Comparison of ENCODE assay signal across 7 cellular contexts in genomic region chr19:17235618-17236413, GRCh38. TPM values are rescaled to one million over a fixed set of nuclear protein-coding genes. Genes with fewer than 3 reads are reported as not detected.
A peak's percentile ranks its signal among the peaks of the same experiment; 100 is the strongest.
DNase-seq lines count a peak whose midpoint lies in the region; ATAC-seq and TF ChIP-seq lines count a peak whose summit lies in the region.

No MANE protein-coding gene starts in this region.

- H3K27ac Mint-ChIP-seq in activated T-helper 2 cell treated with anti-CD3 and anti-CD28 coated beads, Interferon-gamma antibody, Interleukin-2, Interleukin-4, amounts not matched to agents 10 μg/mL and 5 μg/mL and 100 μg/mL, durations not matched to agents 14 hours and 24 hours and 36 hours = peak overlapping the region; percentile 58

- peak overlapping the region; percentile 76 for H3K4me3 Mint-ChIP-seq in activated T-helper 2 cell treated with anti-CD3 and anti-CD28 coated beads, Interferon-gamma antibody, Interleukin-2, Interleukin-4, amounts not matched to agents 10 μg/mL and 5 μg/mL and 100 μg/mL, durations not matched to agents 14 hours and 24 hours and 36 hours (ENCODE audit: low read depth)

- no peaks in the 10 kb centered on the region for H3F3A ChIP-seq in neural cell (ENCODE audit: insufficient read depth, low read length, poor library complexity, severe bottlenecking)

- intact Hi-C loops in activated T-helper 2 cell treated with anti-CD3 and anti-CD28 coated beads, Interferon-gamma antibody, Interleukin-2, Interleukin-4, amounts not matched to agents 10 μg/mL and 5 μg/mL and 100 μg/mL, durations not matched to agents 14 hours and 24 hours and 36 hours (cut with micrococcal nuclease) = loop anchor here (1.0 to 2.0 kb wide), 2 partner anchors 10 to 159 kb away; partner anchors contain the start of gene OCEL1

- peak overlapping the region; percentile 68 for H3K4me3 ChIP-seq in neural cell (ENCODE audit: low read length)
- H3K4me3 ChIP-seq in stomach smooth muscle (ENCODE audit: low read length in 2 of 2) = peak overlapping the region; percentile 49 to 70

- no peaks in the 10 kb centered on the region for H3K9me2 ChIP-seq in neural cell (ENCODE audit: insufficient read depth, low read length)

- H3K4me1 ChIP-seq in stomach smooth muscle (ENCODE audit: control insufficient read depth, insufficient read depth, low read length) = peaks cover 21% of the 10 kb centered on the region

- peak overlapping the region; percentile 39 for H3K4me2 ChIP-seq in neural cell (ENCODE audit: low read length)

- H3K9ac ChIP-seq in neural cell (ENCODE audit: low read length) (peak overlapping the region; percentile 65), stomach smooth muscle (ENCODE audit: low read length in 2 of 2) (peak overlapping the region in 1 of 2 donors; percentile 42)

- peak overlapping the region; percentile 45 for H3K27ac ChIP-seq in neural cell (ENCODE audit: low read length)
- peak overlapping the region; percentile 53 for H3K27ac ChIP-seq in stomach smooth muscle (ENCODE audit: low read length)

- TF ChIP-seq EP300 in neural cell (conservative IDR thresholded peaks at IDR 0.05; ENCODE audit: poor library complexity, severe bottlenecking) = peak; percentile 11

- H3K36me3 ChIP-seq in neural cell (ENCODE audit: insufficient read depth, low read length) = no peaks in the 10 kb centered on the region
- H3K36me3 ChIP-seq in stomach smooth muscle (ENCODE audit: control insufficient read depth in 2 of 2, insufficient read depth in 2 of 2, low read length in 2 of 2) = peaks cover 7 to 21% of the 10 kb centered on the region in 2 donors

- no peak overlapping the region for H2AFZ ChIP-seq in neural cell (ENCODE audit: low read depth, low read length)

- peak; percentile 85 for TF ChIP-seq CTCF in neural cell (IDR thresholded peaks at IDR 0.05; ENCODE audit: poor library complexity, severe bottlenecking)

- H3K79me2 ChIP-seq in neural cell (replicated peaks; ENCODE audit: insufficient read depth, low read length) = peaks cover 3% of the 10 kb centered on the region

- no peaks in the 10 kb centered on the region for H3K9me3 Mint-ChIP-seq in activated T-helper 2 cell treated with anti-CD3 and anti-CD28 coated beads, Interferon-gamma antibody, Interleukin-2, Interleukin-4, amounts not matched to agents 10 μg/mL and 5 μg/mL and 100 μg/mL, durations not matched to agents 14 hours and 24 hours and 36 hours

- peak; percentile 66 for TF ChIP-seq RAD21 in neural cell (conservative IDR thresholded peaks at IDR 0.05)

- peak; percentile 55 for ATAC-seq in GM18517 (IDR thresholded peaks at IDR 0.05; ENCODE audit: unreplicated experiment)
- peak; percentile 68 for ATAC-seq in HG03432 (IDR thresholded peaks at IDR 0.05; ENCODE audit: unreplicated experiment)

- H4K20me1 ChIP-seq in neural cell (ENCODE audit: insufficient read depth) = no peaks in the 10 kb centered on the region

- no peaks in the 10 kb centered on the region for H3K27me3 ChIP-seq in neural cell (ENCODE audit: insufficient read depth, low read depth, low read length)
- no peaks in the 10 kb centered on the region for H3K27me3 ChIP-seq in stomach smooth muscle (ENCODE audit: control insufficient read depth in 1 of 2, insufficient read depth in 2 of 2, low read length in 2 of 2)

- peaks cover 11% of the 10 kb centered on the region for H3K36me3 Mint-ChIP-seq in activated T-helper 2 cell treated with anti-CD3 and anti-CD28 coated beads, Interferon-gamma antibody, Interleukin-2, Interleukin-4, amounts not matched to agents 10 μg/mL and 5 μg/mL and 100 μg/mL, durations not matched to agents 14 hours and 24 hours and 36 hours (ENCODE audit: low read depth)

- H3K27me3 Mint-ChIP-seq in activated T-helper 2 cell treated with anti-CD3 and anti-CD28 coated beads, Interferon-gamma antibody, Interleukin-2, Interleukin-4, amounts not matched to agents 10 μg/mL and 5 μg/mL and 100 μg/mL, durations not matched to agents 14 hours and 24 hours and 36 hours (ENCODE audit: low read depth) = no peaks in the 10 kb centered on the region

- peak; percentile 69 for DNase-seq in activated T-helper 2 cell treated with anti-CD3 and anti-CD28 coated beads, Interferon-gamma antibody, Interleukin-2, Interleukin-4, amounts not matched to agents 10 μg/mL and 5 μg/mL and 100 μg/mL, durations not matched to agents 14 hours and 24 hours and 36 hours (ENCODE audit: low spot score)
- peak; percentile 58 for DNase-seq in fibroblast of peridontal ligament (ENCODE audit: extremely low read depth)

- peaks cover 2% of the 10 kb centered on the region for H3K4me1 Mint-ChIP-seq in activated T-helper 2 cell treated with anti-CD3 and anti-CD28 coated beads, Interferon-gamma antibody, Interleukin-2, Interleukin-4, amounts not matched to agents 10 μg/mL and 5 μg/mL and 100 μg/mL, durations not matched to agents 14 hours and 24 hours and 36 hours (ENCODE audit: low read depth)

- H3K9me3 ChIP-seq in neural cell (ENCODE audit: low read length) (no peaks in the 10 kb centered on the region), stomach smooth muscle (ENCODE audit: control insufficient read depth in 2 of 2, low read length in 2 of 2) (no peaks in the 10 kb centered on the region)

TF ChIP-seq in PFSK-1, 5 proteins besides CTCF, POLR2A, EP300 and RAD21 (continues in another document):
- TF ChIP-seq TAF1 (IDR thresholded peaks at IDR 0.05; ENCODE audit: borderline replicate concordance, insufficient read depth, low read length) (peak; percentile 50; the same call in 1 of the 2 replicates), POLR2AphosphoS5 (IDR thresholded peaks at IDR 0.05; ENCODE audit: low read depth, low read length) (peak; percentile 77; the same call in 1 of the 2 replicates), FOXP2 (optimal IDR thresholded peaks at IDR 0.05; ENCODE audit: borderline replicate concordance, extremely low read depth, extremely low read length, insufficient read depth) (peak; percentile 6)

TF ChIP-seq in neural cell, 6 proteins besides CTCF, POLR2A, EP300 and RAD21 (continues in another document):
- no peak for TF ChIP-seq TAF1 (IDR thresholded peaks at IDR 0.05; ENCODE audit: low read depth)
- TF ChIP-seq POLR2AphosphoS5 (IDR thresholded peaks at IDR 0.05) = no peak
- peak; percentile 19 for TF ChIP-seq REST (IDR thresholded peaks at IDR 0.05; ENCODE audit: borderline replicate concordance)
- peak; percentile 90 for TF ChIP-seq MXI1 (conservative IDR thresholded peaks at IDR 0.05; ENCODE audit: poor library complexity, severe bottlenecking)
- peak; percentile 68 for TF ChIP-seq SMC3 (conservative IDR thresholded peaks at IDR 0.05; ENCODE audit: poor library complexity)

RNA-seq across cellular contexts. Expression of gene OCEL1, which starts 9.8 kb away (rescaled TPM):
- 21.1 TPM for polyA plus RNA-seq in PFSK-1 (2012; ENCODE audit: insufficient read length, low read depth)
- total RNA-seq in activated T-helper 2 cell treated with anti-CD3 and anti-CD28 coated beads, Interferon-gamma antibody, Interleukin-2, Interleukin-4, amounts not matched to agents 10 μg/mL and 5 μg/mL and 100 μg/mL, durations not matched to agents 14 hours and 24 hours and 36 hours = 20.7 and 22.0 TPM in 2 replicates
- polyA plus RNA-seq in neural cell = 1.9 and 6.5 TPM in 2 replicates
- polyA minus RNA-seq in neural cell = 2.4 and 2.9 TPM in 2 replicates

RNA-seq across cellular contexts. Expression of gene NR2F6, which starts 9.9 kb away (rescaled TPM):
- 129 TPM for polyA plus RNA-seq in PFSK-1 (2012; ENCODE audit: insufficient read length, low read depth)
- total RNA-seq in activated T-helper 2 cell treated with anti-CD3 and anti-CD28 coated beads, Interferon-gamma antibody, Interleukin-2, Interleukin-4, amounts not matched to agents 10 μg/mL and 5 μg/mL and 100 μg/mL, durations not matched to agents 14 hours and 24 hours and 36 hours = 13.2 and 13.4 TPM in 2 replicates
- 26.9 and 30.0 TPM in 2 replicates for polyA plus RNA-seq in neural cell
- 24.0 and 29.7 TPM in 2 replicates for polyA minus RNA-seq in neural cell

RNA-seq across cellular contexts. Expression of gene USE1, which starts 20.7 kb away (rescaled TPM):
- 60.3 TPM for polyA plus RNA-seq in PFSK-1 (2012; ENCODE audit: insufficient read length, low read depth)
- 26.4 and 27.2 TPM in 2 replicates for total RNA-seq in activated T-helper 2 cell treated with anti-CD3 and anti-CD28 coated beads, Interferon-gamma antibody, Interleukin-2, Interleukin-4, amounts not matched to agents 10 μg/mL and 5 μg/mL and 100 μg/mL, durations not matched to agents 14 hours and 24 hours and 36 hours
- 20.4 and 34.7 TPM in 2 replicates for polyA plus RNA-seq in neural cell
- 10.0 and 11.7 TPM in 2 replicates for polyA minus RNA-seq in neural cell

RNA-seq across cellular contexts. Expression of gene USHBP1, which starts 28.7 kb away (rescaled TPM):
- 0.93 TPM for polyA plus RNA-seq in PFSK-1 (2012; ENCODE audit: insufficient read length, low read depth)
- 0.07 TPM in 1 of 2 replicates, not detected in the other for total RNA-seq in activated T-helper 2 cell treated with anti-CD3 and anti-CD28 coated beads, Interferon-gamma antibody, Interleukin-2, Interleukin-4, amounts not matched to agents 10 μg/mL and 5 μg/mL and 100 μg/mL, durations not matched to agents 14 hours and 24 hours and 36 hours
- 0.59 TPM in 1 of 2 replicates, not detected in the other for polyA plus RNA-seq in neural cell
- polyA minus RNA-seq in neural cell = not detected in 2 replicates

RNA-seq across cellular contexts. Expression of gene BABAM1, which starts 31.4 kb away (rescaled TPM):
- 113 TPM for polyA plus RNA-seq in PFSK-1 (2012; ENCODE audit: insufficient read length, low read depth)
- total RNA-seq in activated T-helper 2 cell treated with anti-CD3 and anti-CD28 coated beads, Interferon-gamma antibody, Interleukin-2, Interleukin-4, amounts not matched to agents 10 μg/mL and 5 μg/mL and 100 μg/mL, durations not matched to agents 14 hours and 24 hours and 36 hours = 122 and 123 TPM in 2 replicates
- polyA plus RNA-seq in neural cell = 123 and 132 TPM in 2 replicates
- polyA minus RNA-seq in neural cell = 57.6 and 70.8 TPM in 2 replicates

Comparison
In these comparisons a context has a peak if more than half of its experiments do, and no peak if none do; other contexts are left out.
1. Peak in every context shown above with its lines: DNase-seq, ATAC-seq, H3K4me3 ChIP-seq and H3K27ac ChIP-seq.